Comparison of ENCODE assay signal across 21 cellular contexts in genomic region chr1:41020654-41021053, GRCh38. TPM values are rescaled to one million over a fixed set of nuclear protein-coding genes. Genes with fewer than 3 reads are reported as not detected.
DNase-seq lines count a peak whose midpoint lies in the region; ATAC-seq, FAIRE-seq and TF ChIP-seq lines count a peak whose summit lies in the region.
"Had no signal": no experiment of that assay in that cellular context is flagged by ENCODE, and none has a peak within 500 bp of the region (broad histone marks: within the 10 kb centered on the region; RNA-seq: fewer than 3 reads in every experiment).

No MANE protein-coding gene starts in this region.

- H3K4me1 ChIP-seq in HEK293 (ENCODE audit: control insufficient read depth, insufficient read depth, low read length) = no peaks in the 10 kb centered on the region
- H3K4me1 ChIP-seq in GM12878 (ENCODE audit: control insufficient read depth, insufficient read depth, low read length) = no peaks in the 10 kb centered on the region
- H3K4me1 ChIP-seq in esophagus muscularis mucosa = peaks cover 11 to 19% (median 13%) of the 10 kb centered on the region in 4 donors
- no peaks in the 10 kb centered on the region for H3K4me1 ChIP-seq in body of pancreas
- H3K4me1 ChIP-seq: psoas muscle, suprapubic skin had no signal

- no peak overlapping the region for H2AFZ ChIP-seq in GM12878 (ENCODE audit: control insufficient read depth, low read depth, low read length)

- H3K79me2 ChIP-seq in GM12878 (ENCODE audit: control insufficient read depth, insufficient read depth, low read length) = no peaks in the 10 kb centered on the region

- H4K20me1 ChIP-seq in GM12878 (ENCODE audit: control insufficient read depth, insufficient read depth) = no peaks in the 10 kb centered on the region

- peak; percentile 25 for DNase-seq in DMS53 (lab: John Stamatoyannopoulos, UW)
- no peak for DNase-seq in DMS53 treated with DMSO at 0.1 percent for 48 hours (lab: John Stamatoyannopoulos, UW; ENCODE audit: unreplicated experiment)
- DNase-seq in GM12878 (ENCODE audit: low read depth, low spot score) = no peak
- no peak for DNase-seq in nephron progenitor cell
- no peak for DNase-seq in GF-D8 (lab: John Stamatoyannopoulos, UW)
- no peak for DNase-seq in esophagus muscularis mucosa (ENCODE audit: extremely low spot score)
- no peak for DNase-seq in body of pancreas
- DNase-seq: activated CD8-positive, alpha-beta memory T cell treated with anti-CD3 and anti-CD28 coated beads, Interleukin-2, amount 10 ng/mL, durations not matched to agents 7 days and 5 days; IMR-90; MV-4-11; NCI-H187 treated with DMSO at 0.1 percent for 48 hours; psoas muscle; stimulated activated CD4-positive, alpha-beta T cell treated with anti-CD3 and anti-CD28 coated beads, Interleukin-4, amount 100 ng/mL, for 4 hours; T1000 had no signal

- no peak overlapping the region for H3K9ac ChIP-seq in GM12878 (ENCODE audit: control insufficient read depth, insufficient read depth, low read length)

- H3K4me1 Mint-ChIP-seq in nephron progenitor cell = peaks cover 40% of the 10 kb centered on the region

- H3K9me3 Mint-ChIP-seq in nephron progenitor cell = no peaks in the 10 kb centered on the region
- H3K9me3 Mint-ChIP-seq: activated T-helper 2 cell treated with anti-CD3 and anti-CD28 coated beads, Interferon-gamma antibody, Interleukin-2, Interleukin-4, amounts not matched to agents 10 μg/mL and 5 μg/mL and 100 μg/mL, durations not matched to agents 14 hours and 24 hours and 36 hours had no signal

- intact Hi-C loops in GM12878 (cut with micrococcal nuclease; ENCODE audit: unreplicated experiment) (no loop called here), esophagus muscularis mucosa (cut with DNase I) (no loop called here), body of pancreas (cut with DNase I) (no loop called here)

- FAIRE-seq in GM12878 (lab: Jason Lieb, UNC) = no peak
- FAIRE-seq: H54 had no signal

- ATAC-seq in GM12878 = no peak
- ATAC-seq in body of pancreas = no peak
- ATAC-seq: activated CD8-positive, alpha-beta memory T cell treated with anti-CD3 and anti-CD28 coated beads, Interleukin-2, amount 10 ng/mL, durations not matched to agents 7 days and 5 days had no signal

- POLR2A ChIA-PET in HEK293 (lab: Yijun Ruan, JAX) (no interaction called here), GM12878 (lab: Charles Lee) (no interaction called here)

- in situ Hi-C loops in GM12878 (cut with MboI) = no loop called here

- peaks cover 0 to 63% of the 10 kb centered on the region in 2 experiments; a peak in 1 of 3 replicates for H3K36me3 ChIP-seq in HEK293 (ENCODE audit: control insufficient read depth in 2 of 2, insufficient read depth in 1 of 2, low read length in 2 of 2)
- H3K36me3 ChIP-seq in GM12878 (ENCODE audit: control insufficient read depth in 2 of 2, insufficient read depth in 2 of 2, low read length in 1 of 2) = peaks cover 0 to 19% of the 10 kb centered on the region in 2 experiments; a peak in 2 of 4 replicates
- H3K36me3 ChIP-seq in esophagus muscularis mucosa = peaks cover 8 to 46% (median 27%) of the 10 kb centered on the region in 4 donors
- H3K36me3 ChIP-seq in body of pancreas (replicated peaks in 1 of 2; ENCODE audit: insufficient read depth in 1 of 2, low read depth in 2 of 2) = no peaks in the 10 kb centered on the region

- TF ChIP-seq POLR2A in GM12878 (IDR thresholded peaks at IDR 0.05; ENCODE audit: low read depth, low read length) = no peak
- TF ChIP-seq POLR2A in esophagus muscularis mucosa (IDR thresholded peaks at IDR 0.05; ENCODE audit: low read depth) = no peak
- TF ChIP-seq POLR2A in body of pancreas (IDR thresholded peaks at IDR 0.05) = no peak

- H3K27me3 Mint-ChIP-seq in nephron progenitor cell (ENCODE audit: low read depth, poor library complexity) = no peaks in the 10 kb centered on the region
- H3K27me3 Mint-ChIP-seq: activated CD8-positive, alpha-beta memory T cell treated with anti-CD3 and anti-CD28 coated beads, Interleukin-2, amount 10 ng/mL, durations not matched to agents 7 days and 5 days had no signal

- no peak overlapping the region for H3K4me2 ChIP-seq in GM12878 (ENCODE audit: control insufficient read depth, insufficient read depth)

- peaks cover 15% of the 10 kb centered on the region for H3K36me3 Mint-ChIP-seq in nephron progenitor cell (ENCODE audit: low read depth)

- H3K27ac Mint-ChIP-seq in nephron progenitor cell = peak overlapping the region; percentile 71
- H3K27ac Mint-ChIP-seq: activated CD8-positive, alpha-beta memory T cell treated with anti-CD3 and anti-CD28 coated beads, Interleukin-2, amount 10 ng/mL, durations not matched to agents 7 days and 5 days; activated T-helper 2 cell treated with anti-CD3 and anti-CD28 coated beads, Interferon-gamma antibody, Interleukin-2, Interleukin-4, amounts not matched to agents 10 μg/mL and 5 μg/mL and 100 μg/mL, durations not matched to agents 14 hours and 24 hours and 36 hours had no signal

- SMC1A ChIA-PET in GM12878 (lab: Charles Lee; ENCODE audit: uncharacterized antibody, unreplicated experiment) = interaction anchor here (0.9 kb wide), 1 partner anchor 219 kb away, joined by 3 read pairs; no protein-coding TSS in a partner anchor

- TF ChIP-seq EP300 in GM12878 (IDR thresholded peaks at IDR 0.05; ENCODE audit: borderline replicate concordance in 1 of 2, control insufficient read depth in 1 of 2, low read depth in 2 of 2, low read length in 2 of 2) (no peak), esophagus muscularis mucosa (IDR thresholded peaks at IDR 0.05) (no peak)

- H3K27me3 ChIP-seq in GM12878 (replicated peaks in 1 of 2; ENCODE audit: control insufficient read depth in 2 of 2, insufficient read depth in 2 of 2, low read length in 1 of 2) (no peaks in the 10 kb centered on the region), esophagus muscularis mucosa (no peaks in the 10 kb centered on the region), body of pancreas (no peaks in the 10 kb centered on the region)
- H3K27me3 ChIP-seq: adrenal gland, SJSA1, suprapubic skin had no signal

- TF ChIP-seq CTCF in HEK293 (tag by site-specific recombination; IDR thresholded peaks at IDR 0.05) (no peak), GM12878 (IDR thresholded peaks at IDR 0.05 in 2 of 3, conservative IDR thresholded peaks at IDR 0.05 in 1 of 3; ENCODE audit: control insufficient read depth in 2 of 3, extremely low read depth in 1 of 3, insufficient read depth in 1 of 3, low read depth in 3 of 3, low read length in 3 of 3) (no peak), nephron progenitor cell (IDR thresholded peaks at IDR 0.05) (no peak), esophagus muscularis mucosa (IDR thresholded peaks at IDR 0.05) (no peak), body of pancreas (IDR thresholded peaks at IDR 0.05) (no peak)

- no peak overlapping the region for H3K4me3 Mint-ChIP-seq in nephron progenitor cell
- H3K4me3 Mint-ChIP-seq: activated CD8-positive, alpha-beta memory T cell treated with anti-CD3 and anti-CD28 coated beads, Interleukin-2, amount 10 ng/mL, durations not matched to agents 7 days and 5 days had no signal

- 58% methylated on average over 3 of the region's 3 CpGs for WGBS in GM12878 (ENCODE audit: insufficient coverage, insufficient replicate concordance, low lambda C conversion rate, missing lambda C conversion rate)
- no CpG with 5 or more reads among the region's 3 CpGs for WGBS in esophagus muscularis mucosa
- 66 to 76% methylated on average over 3 of the region's 3 CpGs for WGBS in body of pancreas, 2 donors

- TF ChIP-seq RAD21 in GM12878 (IDR thresholded peaks at IDR 0.05; ENCODE audit: insufficient read depth, low read depth, low read length) = no peak

- H3K27ac ChIP-seq in HEK293 (ENCODE audit: extremely low read depth, low read depth, low read length) (no peak overlapping the region; the same call in 1 of the 2 replicates), GM12878 (ENCODE audit: control insufficient read depth, insufficient read depth) (no peak overlapping the region), esophagus muscularis mucosa (replicated peaks in 1 of 4) (no peak overlapping the region), body of pancreas (no peak overlapping the region)
- H3K27ac ChIP-seq: C4-2B, psoas muscle, SJSA1, suprapubic skin had no signal

- CTCF ChIA-PET in HEK293 (lab: Yijun Ruan, JAX) = interaction anchor here (0.6 kb wide), 1 partner anchor 494 kb away, joined by 3 read pairs; no protein-coding TSS in a partner anchor
- CTCF ChIA-PET in GM12878 (lab: Yijun Ruan, JAX) = no interaction called here

- no peak overlapping the region for H3K4me3 ChIP-seq in HEK293 (ENCODE audit: low read depth, low read length)
- no peak overlapping the region for H3K4me3 ChIP-seq in GM12878
- H3K4me3 ChIP-seq in esophagus muscularis mucosa = no peak overlapping the region
- no peak overlapping the region for H3K4me3 ChIP-seq in body of pancreas
- H3K4me3 ChIP-seq: adrenal gland, psoas muscle, SJSA1, suprapubic skin had no signal

- no TSS peak for BruUV-seq in GM12878 (replicated peaks; lab: Mats Ljungman, UMichigan)

- H3K9me3 ChIP-seq in HEK293 (ENCODE audit: control insufficient read depth, insufficient read depth, low read depth, low read length) (no peaks in the 10 kb centered on the region), GM12878 (replicated peaks; ENCODE audit: control insufficient read depth, insufficient read depth, low read length) (no peaks in the 10 kb centered on the region), esophagus muscularis mucosa (no peaks in the 10 kb centered on the region), body of pancreas (no peaks in the 10 kb centered on the region)
- H3K9me3 ChIP-seq: adrenal gland, psoas muscle, SJSA1, suprapubic skin had no signal

- RAD21 ChIA-PET in GM12878 (lab: Charles Lee; ENCODE audit: unreplicated experiment) = no interaction called here

RNA-seq across cellular contexts. Expression of gene SLFNL1, which starts 0.9 kb away (rescaled TPM):
- total RNA-seq in GM12878 (2013; cell fraction: nucleolus; rRNA removed) = 4.3 and 4.8 TPM in 2 replicates
- total RNA-seq in GM12878 (2014; rRNA removed) (0.11 and 0.22 TPM in 2 replicates), GM12878 (2014; rRNA removed; fragmentation: Illumina TruSeq; extraction: Trizol) (0.13 and 0.23 TPM in 2 replicates), GM12878 (2021) (0.18 and 0.24 TPM in 2 replicates), esophagus muscularis mucosa (under 1 TPM; 0.17 to 0.52 (median 0.47) TPM), body of pancreas (under 1 TPM; 0.33 to 0.78 TPM)
- 0.12 TPM for polyA plus RNA-seq in GM12878 (2011; ENCODE audit: low read depth)
- polyA plus RNA-seq in GM12878 (2011; rRNA removed) (0.16 and 0.18 TPM in 2 replicates), GM12878 (2014; fragmentation: Illumina TruSeq; extraction: Trizol) (0.10 TPM in 1 of 2 replicates, not detected in the other), GM12878 (2014; fragmentation: Nextera tagmentation; extraction: Ambion mirVana) (not detected), GM12878 (2014; rRNA removed) (0.05 and 0.20 TPM in 2 replicates), GM12878 (2016; fragmentation: Nextera tagmentation; extraction: Ambion mirVana) (under 1 TPM; 0.55 to 0.98 TPM)
- 0.12 and 0.19 TPM in 2 replicates for polyA plus RNA-seq in GM12878 (2011; cell fraction: cytosol; rRNA removed)
- 1.1 and 1.2 TPM in 2 replicates for polyA plus RNA-seq in GM12878 (2011; cell fraction: nucleus; rRNA removed)
- polyA plus RNA-seq in GM12878 (2012) = 0.17 and 0.46 TPM in 2 replicates
- polyA minus RNA-seq in GM12878 (2011; rRNA and poly(A)+ RNA removed) = 0.59 and 1.3 TPM in 2 replicates
- not detected in 2 replicates for polyA minus RNA-seq in GM12878 (2011; cell fraction: cytosol; rRNA and poly(A)+ RNA removed)
- 1.6 and 3.3 TPM in 2 replicates for polyA minus RNA-seq in GM12878 (2011; cell fraction: nucleus; rRNA and poly(A)+ RNA removed)

RNA-seq across cellular contexts. Expression of gene CTPS1, which starts 41.2 kb away (rescaled TPM):
- total RNA-seq in GM12878 (2013; cell fraction: nucleolus; rRNA removed) = 72.6 and 73.7 TPM in 2 replicates
- total RNA-seq in GM12878 (2014; rRNA removed) = 42.9 and 46.4 TPM in 2 replicates
- total RNA-seq in GM12878 (2014; rRNA removed; fragmentation: Illumina TruSeq; extraction: Trizol) = 71.5 and 74.7 TPM in 2 replicates
- 73.8 and 75.8 TPM in 2 replicates for total RNA-seq in GM12878 (2021)
- 23.7 TPM for polyA plus RNA-seq in GM12878 (2011; ENCODE audit: low read depth)
- polyA plus RNA-seq in GM12878 (2011; rRNA removed) = 24.0 and 27.5 TPM in 2 replicates
- polyA plus RNA-seq in GM12878 (2011; cell fraction: cytosol; rRNA removed) = 28.2 and 28.3 TPM in 2 replicates
- 71.0 and 107 TPM in 2 replicates for polyA plus RNA-seq in GM12878 (2011; cell fraction: nucleus; rRNA removed)
- polyA plus RNA-seq in GM12878 (2012) = 24.7 and 25.1 TPM in 2 replicates
- 106 and 138 TPM in 2 replicates for polyA plus RNA-seq in GM12878 (2014; fragmentation: Illumina TruSeq; extraction: Trizol)
- 10 to 100 TPM; 44.8 to 50.9 TPM for polyA plus RNA-seq in GM12878 (2014; fragmentation: Nextera tagmentation; extraction: Ambion mirVana)
- polyA plus RNA-seq in GM12878 (2014; rRNA removed) = 49.2 and 49.7 TPM in 2 replicates
- 100 to 1,000 TPM in 1 of 2 experiments, 10 to 100 TPM in 1; 97.0 to 101 TPM for polyA plus RNA-seq in GM12878 (2016; fragmentation: Nextera tagmentation; extraction: Ambion mirVana)
- polyA minus RNA-seq in GM12878 (2011; rRNA and poly(A)+ RNA removed) = 35.7 and 55.2 TPM in 2 replicates
- polyA minus RNA-seq in GM12878 (2011; cell fraction: cytosol; rRNA and poly(A)+ RNA removed) = 14.0 and 17.6 TPM in 2 replicates
- polyA minus RNA-seq in GM12878 (2011; cell fraction: nucleus; rRNA and poly(A)+ RNA removed) = 46.8 and 107 TPM in 2 replicates
- 10 to 100 TPM; 26.6 to 38.6 (median 32.7) TPM for total RNA-seq in esophagus muscularis mucosa
- 10 to 100 TPM in 1 of 2 donors, 1 to 10 TPM in 1; 8.9 to 13.0 TPM for total RNA-seq in body of pancreas
